8 cellular contexts compared by ENCODE assay signal in the genomic region with DNA sequence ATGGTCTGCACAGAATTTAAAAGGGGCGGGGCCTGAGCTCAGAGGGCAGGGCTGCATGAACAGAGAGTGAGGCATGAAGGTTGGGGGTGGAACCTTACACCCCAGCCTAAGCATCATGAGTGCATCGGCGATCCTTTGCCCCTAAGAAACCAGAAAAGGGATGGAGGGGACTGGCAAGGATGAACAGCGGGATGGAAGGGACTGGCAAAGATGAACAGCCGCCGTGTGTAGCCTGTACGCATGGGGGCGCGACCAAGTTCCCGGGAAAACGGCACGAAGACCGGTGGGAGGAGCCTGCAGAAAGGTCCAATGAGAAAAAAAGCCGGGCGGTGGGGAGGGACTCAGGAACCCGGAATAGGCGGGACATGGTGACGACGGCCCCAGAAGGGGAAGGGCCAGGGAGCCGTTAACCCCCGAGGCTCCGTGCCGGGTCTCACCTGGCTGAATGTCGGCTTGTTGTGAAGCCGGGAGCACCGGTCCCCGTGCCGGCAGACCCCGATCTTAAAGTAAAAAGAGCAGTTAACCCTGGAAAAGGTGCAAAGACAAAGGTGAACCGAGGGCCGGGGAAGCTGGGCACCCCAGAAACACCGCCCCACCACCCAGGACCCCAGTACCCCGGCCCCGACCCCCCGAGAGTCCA. TPM values are rescaled to one million over a fixed set of nuclear protein-coding genes. Genes with fewer than 3 reads are reported as not detected.
DNase-seq lines count a peak whose midpoint lies in the region; ATAC-seq and TF ChIP-seq lines count a peak whose summit lies in the region.

No MANE protein-coding gene starts in this region.

- no peaks in the 10 kb centered on the region for H3K27me3 Mint-ChIP-seq in activated naive CD8-positive, alpha-beta T cell
- H3K27me3 Mint-ChIP-seq in osteocyte (ENCODE audit: unreplicated experiment): no peaks in the 10 kb centered on the region

- no peaks in the 10 kb centered on the region for H3K9me3 ChIP-seq in thoracic aorta

- H3K4me1 ChIP-seq in thoracic aorta (ENCODE audit: control insufficient read depth in 1 of 2, low read depth in 2 of 2): peaks cover 30 to 47% of the 10 kb centered on the region in 2 donors

- peak overlapping the region; percentile 99 for H3K27ac Mint-ChIP-seq in activated naive CD8-positive, alpha-beta T cell
- peak overlapping the region; percentile 100 for H3K27ac Mint-ChIP-seq in osteocyte (ENCODE audit: unreplicated experiment)

- peak overlapping the region; percentile 95 for H3K4me3 Mint-ChIP-seq in activated naive CD8-positive, alpha-beta T cell
- peak overlapping the region; percentile 98 for H3K4me3 Mint-ChIP-seq in osteocyte (ENCODE audit: unreplicated experiment)

- H3K27me3 ChIP-seq in H7 (ENCODE audit: control insufficient read depth, insufficient read depth, low read length): no peaks in the 10 kb centered on the region
- no peaks in the 10 kb centered on the region for H3K27me3 ChIP-seq in thoracic aorta (replicated peaks; ENCODE audit: insufficient read depth)

- peak; percentile 72 for ATAC-seq in thoracic aorta (ENCODE audit: insufficient number of reproducible peaks, low FRiP score, low read depth)

- H3K36me3 Mint-ChIP-seq in activated naive CD8-positive, alpha-beta T cell: peaks cover 5% of the 10 kb centered on the region
- H3K36me3 Mint-ChIP-seq in osteocyte (ENCODE audit: unreplicated experiment): peaks cover 4% of the 10 kb centered on the region

- H3K4me3 ChIP-seq in H7 (ENCODE audit: insufficient read depth, low read depth, low read length): peak overlapping the region; percentile 69
- H3K4me3 ChIP-seq in thoracic aorta: peak overlapping the region; percentile 91

- TF ChIP-seq CTCF in osteocyte (IDR thresholded peaks at IDR 0.05) (peak; percentile 56), thoracic aorta (IDR thresholded peaks at IDR 0.05) (peak; percentile 30)

- H3K27ac ChIP-seq in thoracic aorta: peak overlapping the region; percentile 99 to 100

- peak; percentile 91 for DNase-seq in DMS153 (lab: John Stamatoyannopoulos, UW)
- peak; percentile 92 for DNase-seq in H7
- peak; percentile 93 for DNase-seq in NCI-H1105 treated with DMSO at 0.1 percent for 48 hours (lab: John Stamatoyannopoulos, UW)
- peak; percentile 89 for DNase-seq in SKM-1 (lab: John Stamatoyannopoulos, UW; ENCODE audit: unreplicated experiment)
- DNase-seq in glomerular visceral epithelial cell (ENCODE audit: extremely low spot score): peak; percentile 95
- DNase-seq in osteocyte (ENCODE audit: extremely low spot score, unreplicated experiment): peak; percentile 98
- peak; percentile 91 for DNase-seq in thoracic aorta (ENCODE audit: low spot score)

- H3K4me1 Mint-ChIP-seq in activated naive CD8-positive, alpha-beta T cell (ENCODE audit: low read depth): peaks cover 61% of the 10 kb centered on the region
- peaks cover 49% of the 10 kb centered on the region for H3K4me1 Mint-ChIP-seq in osteocyte (ENCODE audit: unreplicated experiment)

- H3K9me3 Mint-ChIP-seq in activated naive CD8-positive, alpha-beta T cell (ENCODE audit: low read depth): no peaks in the 10 kb centered on the region
- H3K9me3 Mint-ChIP-seq in osteocyte (ENCODE audit: unreplicated experiment): no peaks in the 10 kb centered on the region

- H3K36me3 ChIP-seq in H7 (replicated peaks; ENCODE audit: control insufficient read depth, insufficient read depth, low read length): peaks cover 1% of the 10 kb centered on the region
- peaks cover 4% of the 10 kb centered on the region for H3K36me3 ChIP-seq in thoracic aorta

RNA-seq across cellular contexts. Expression of a gene that starts 0.4 kb away (rescaled TPM):
- total RNA-seq in H7 (2014; rRNA removed; shearing (Covaris generic)): 11.6 and 13.4 TPM in 2 replicates
- total RNA-seq in osteocyte (35.9 and 44.9 TPM in 2 replicates), thoracic aorta (10 to 100 TPM; 34.4 to 42.6 TPM)

RNA-seq across cellular contexts. Expression of a gene that starts 0.6 kb away (rescaled TPM):
- total RNA-seq in H7 (2014; rRNA removed; shearing (Covaris generic)): 53.2 and 58.6 TPM in 2 replicates
- total RNA-seq in osteocyte (71.4 and 72.6 TPM in 2 replicates), thoracic aorta (10 to 100 TPM; 25.5 to 30.1 TPM)

RNA-seq across cellular contexts. Expression of a gene that starts 2.6 kb away (rescaled TPM):
- total RNA-seq in H7 (2014; rRNA removed; shearing (Covaris generic)): 11.5 and 15.2 TPM in 2 replicates
- total RNA-seq in osteocyte (2.3 and 3.1 TPM in 2 replicates), thoracic aorta (10 to 100 TPM in 1 of 2 donors, 1 to 10 TPM in 1; 6.9 to 13.1 TPM)

RNA-seq across cellular contexts. Expression of a gene that starts 3.6 kb away (rescaled TPM):
- 5.0 and 17.2 TPM in 2 replicates for total RNA-seq in H7 (2014; rRNA removed; shearing (Covaris generic))
- total RNA-seq in osteocyte: 14.1 and 15.7 TPM in 2 replicates
- total RNA-seq in thoracic aorta: 10 to 100 TPM in 1 of 2 donors, 1 to 10 TPM in 1; 9.9 to 30.5 TPM

RNA-seq across cellular contexts. Expression of a gene that starts 12.0 kb away (rescaled TPM):
- 0.48 and 1.4 TPM in 2 replicates for total RNA-seq in H7 (2014; rRNA removed; shearing (Covaris generic))
- total RNA-seq in osteocyte (0.37 and 0.64 TPM in 2 replicates), thoracic aorta (100 to 1,000 TPM in 1 of 2 donors, 10 to 100 TPM in 1; 78.6 to 130 TPM)

Comparison
In these comparisons a context has a peak if more than half of its experiments do, and no peak if none do; other contexts are left out.
1. Peak in every context shown above with its lines: DNase-seq, ATAC-seq, H3K4me3 ChIP-seq and H3K27ac ChIP-seq.